In the genomic region with DNA sequence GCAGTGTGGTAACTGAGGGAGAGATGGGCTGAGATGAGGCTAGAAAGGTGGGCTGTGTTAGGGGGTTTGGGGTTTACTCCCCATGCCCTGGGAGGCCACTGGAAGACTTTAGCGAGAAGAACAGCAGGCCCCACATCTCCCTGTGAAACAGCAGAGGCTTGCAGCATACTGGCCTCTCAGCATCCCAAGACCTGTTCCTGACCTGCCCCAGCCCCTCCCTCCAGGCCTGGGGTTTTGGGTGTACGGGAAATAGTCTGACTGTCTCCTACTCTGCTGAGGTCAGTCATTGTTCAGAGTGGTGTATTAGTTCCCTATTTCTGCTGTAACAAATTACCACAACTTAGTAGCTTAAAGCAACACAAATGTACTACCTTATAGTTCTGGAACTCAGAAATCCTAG, we compare ENCODE assay signal across 14 cellular contexts.
"Had no signal": no experiment of that assay in that cellular context is flagged by ENCODE, and none has a peak within 500 bp of the region (broad histone marks: within the 10 kb centered on the region; RNA-seq: fewer than 3 reads in every experiment).

No MANE protein-coding gene starts in this region.

- H3K4me3 ChIP-seq: cardiac muscle cell, right atrium auricular region had no signal

- H3K9me3 ChIP-seq: right atrium auricular region had no signal

- H3K27me3 Mint-ChIP-seq: activated CD8-positive, alpha-beta T cell treated with anti-CD3 and anti-CD28 coated beads for 36 hours; memory B cell; stimulated activated naive CD8-positive, alpha-beta T cell treated with anti-CD3 and anti-CD28 coated beads, Interleukin-15, amount 100 ng/mL, for 72 hours had no signal

- ATAC-seq: activated CD8-positive, alpha-beta T cell treated with anti-CD3 and anti-CD28 coated beads for 36 hours; activated naive CD4-positive, alpha-beta T cell treated with anti-CD3 and anti-CD28 coated beads, Interleukin-2, amount 50 U/mL, for 72 hours; stimulated activated naive CD8-positive, alpha-beta T cell treated with anti-CD3 and anti-CD28 coated beads, Interleukin-15, amount 100 ng/mL, for 72 hours had no signal

- H3K27ac ChIP-seq: cardiac muscle cell, right atrium auricular region, WERI-Rb-1 had no signal

- H3K36me3 Mint-ChIP-seq: memory B cell had no signal

- H3K27me3 ChIP-seq: cardiac muscle cell, right atrium auricular region had no signal

- DNase-seq: activated CD8-positive, alpha-beta T cell treated with anti-CD3 and anti-CD28 coated beads for 36 hours; activated gamma-delta T cell; activated T-cell treated with anti-CD3 and anti-CD28 coated beads, Interleukin-2, amount 50 U/mL, for 48 hours; occipital lobe; small intestine; stimulated activated naive CD8-positive, alpha-beta T cell treated with anti-CD3 and anti-CD28 coated beads, Interleukin-15, amount 100 ng/mL, for 72 hours; WERI-Rb-1 had no signal

- FAIRE-seq: colon, endometrium, small intestine had no signal

- H3K4me3 Mint-ChIP-seq: activated CD8-positive, alpha-beta T cell treated with anti-CD3 and anti-CD28 coated beads for 36 hours; memory B cell; nephron; stimulated activated naive CD8-positive, alpha-beta T cell treated with anti-CD3 and anti-CD28 coated beads, Interleukin-15, amount 100 ng/mL, for 72 hours had no signal

- H3K27ac Mint-ChIP-seq: activated CD8-positive, alpha-beta T cell treated with anti-CD3 and anti-CD28 coated beads for 36 hours; activated naive CD4-positive, alpha-beta T cell treated with anti-CD3 and anti-CD28 coated beads, Interleukin-2, amount 50 U/mL, for 72 hours; memory B cell; nephron had no signal

- H3K36me3 ChIP-seq: cardiac muscle cell, right atrium auricular region, WERI-Rb-1 had no signal
